8 cellular contexts compared by ENCODE assay signal in the genomic region with DNA sequence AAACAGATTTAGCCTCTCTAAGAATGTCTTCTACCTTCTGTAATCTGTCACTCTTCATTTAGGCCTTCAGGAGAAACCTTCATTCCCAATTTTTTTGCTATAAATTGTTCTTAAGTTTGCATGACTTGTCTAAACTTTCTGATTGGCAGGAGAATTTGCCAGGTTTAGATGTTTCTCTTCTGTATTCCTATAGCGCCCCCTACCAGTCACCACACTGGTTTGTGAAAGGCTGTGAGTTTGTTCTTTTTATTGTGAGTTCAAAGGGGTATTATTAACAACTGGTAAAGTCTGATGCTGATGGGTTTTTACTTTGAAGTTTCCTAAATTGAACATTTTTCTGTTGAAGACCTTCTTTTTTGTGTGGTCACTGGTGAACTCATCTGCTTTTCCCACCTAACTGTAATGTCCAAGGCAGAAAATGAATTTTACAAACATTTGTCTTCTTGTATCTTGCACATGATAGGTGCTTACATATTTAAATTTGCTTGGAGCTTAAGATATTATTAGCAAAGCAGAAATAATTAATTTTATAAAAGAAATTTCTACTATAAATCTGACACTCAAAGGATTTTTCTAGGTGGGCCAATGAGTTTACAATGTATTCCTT. TPM values are rescaled to one million over a fixed set of nuclear protein-coding genes. Genes with fewer than 3 reads are reported as not detected.
DNase-seq lines count a peak whose midpoint lies in the region; ATAC-seq and TF ChIP-seq lines count a peak whose summit lies in the region.

No MANE protein-coding gene starts in this region.

- no peak overlapping the region for H3K4me3 ChIP-seq in CD4-positive, alpha-beta memory T cell (ENCODE audit: low read length in 2 of 2)
- peak overlapping the region in 1 of 2 experiments; percentile 33; a peak in 1 of 4 replicates for H3K4me3 ChIP-seq in SK-N-SH (ENCODE audit: low read depth in 2 of 2, low read length in 1 of 2)
- no peak overlapping the region for H3K4me3 ChIP-seq in skeletal muscle cell (ENCODE audit: low read depth, low read length)

- H3K9ac ChIP-seq in SK-N-SH: no peak overlapping the region

- no peak overlapping the region for H3K27ac ChIP-seq in CD4-positive, alpha-beta memory T cell (ENCODE audit: low read depth, low read length)
- no peak overlapping the region for H3K27ac ChIP-seq in SK-N-SH (ENCODE audit: low read depth in 2 of 2, low read length in 1 of 2)

- H2AFZ ChIP-seq in SK-N-SH (ENCODE audit: low read depth): no peak overlapping the region

- H3K9me2 ChIP-seq in SK-N-SH: no peaks in the 10 kb centered on the region

- H3K79me2 ChIP-seq in SK-N-SH (ENCODE audit: insufficient read depth): no peaks in the 10 kb centered on the region

- no peaks in the 10 kb centered on the region for H4K20me1 ChIP-seq in SK-N-SH (ENCODE audit: insufficient read depth)

- no peaks in the 10 kb centered on the region for H3K27me3 Mint-ChIP-seq in CD4-positive, alpha-beta memory T cell

- ATAC-seq in HG02884 (IDR thresholded peaks at IDR 0.05; ENCODE audit: unreplicated experiment) (peak; percentile 48), GM19023 (IDR thresholded peaks at IDR 0.05; ENCODE audit: unreplicated experiment) (no peak)

- WGBS in SK-N-SH (ENCODE audit: low lambda C conversion rate): 0% methylated on average over 1 of the region's 1 CpG

- H3K9me3 ChIP-seq in CD4-positive, alpha-beta memory T cell (ENCODE audit: control insufficient read depth in 1 of 2, low read length in 2 of 2): no peaks in the 10 kb centered on the region
- no peaks in the 10 kb centered on the region for H3K9me3 ChIP-seq in SK-N-SH

- H3K27me3 ChIP-seq in CD4-positive, alpha-beta memory T cell (ENCODE audit: insufficient read depth, low read length): no peaks in the 10 kb centered on the region
- H3K27me3 ChIP-seq in SK-N-SH (ENCODE audit: insufficient read depth): no peaks in the 10 kb centered on the region

- H3K4me1 ChIP-seq in CD4-positive, alpha-beta memory T cell (ENCODE audit: insufficient read depth, low read length): no peaks in the 10 kb centered on the region
- peaks cover 0 to 16% of the 10 kb centered on the region in 2 experiments; a peak in 3 of 4 replicates for H3K4me1 ChIP-seq in SK-N-SH (ENCODE audit: control insufficient read depth in 1 of 2, insufficient read depth in 2 of 2, low read depth in 1 of 2, low read length in 1 of 2)

- intact Hi-C loops in CD4-positive, alpha-beta memory T cell (cut with micrococcal nuclease): loop anchor here (1.0 to 2.0 kb wide), 3 partner anchors 40 to 907 kb away; no protein-coding TSS in a partner anchor

- POLR2A ChIA-PET in CD4-positive, alpha-beta memory T cell (lab: Charles Lee; ENCODE audit: partially characterized antibody): no interaction called here
- POLR2A ChIA-PET in SK-N-SH (lab: Yijun Ruan, JAX): no interaction called here

- peak; percentile 88 for TF ChIP-seq RAD21 in SK-N-SH (IDR thresholded peaks at IDR 0.05; ENCODE audit: low read length)

- TF ChIP-seq EP300 in SK-N-SH (IDR thresholded peaks at IDR 0.05; ENCODE audit: borderline replicate concordance in 1 of 2, low read depth in 1 of 2, low read length in 1 of 2): no peak

- CTCF ChIA-PET in CD4-positive, alpha-beta memory T cell (lab: Charles Lee; ENCODE audit: partially characterized antibody): interaction anchor here (0.6 to 1.9 kb wide), 9 partner anchors 14 to 133 kb away, joined by 3 to 14 read pairs (median 4); no protein-coding TSS in a partner anchor
- CTCF ChIA-PET in SK-N-SH (lab: Yijun Ruan, JAX): interaction anchor here (0.6 to 1.8 kb wide), 11 partner anchors 9 to 204 kb away, joined by 3 to 11 read pairs (median 3); no protein-coding TSS in a partner anchor

- peaks cover 36% of the 10 kb centered on the region for H3K36me3 ChIP-seq in CD4-positive, alpha-beta memory T cell (ENCODE audit: insufficient read depth, low read length)
- no peaks in the 10 kb centered on the region for H3K36me3 ChIP-seq in SK-N-SH (replicated peaks in 1 of 2; ENCODE audit: control insufficient read depth in 1 of 2, insufficient read depth in 2 of 2, low read length in 1 of 2)

- peaks cover 0 to 3% (median 1%) of the 10 kb centered on the region in 4 donors for H3K4me1 Mint-ChIP-seq in CD4-positive, alpha-beta memory T cell

- peak; percentile 93 for TF ChIP-seq CTCF in SK-N-SH (IDR thresholded peaks at IDR 0.05)

- H3K9me3 Mint-ChIP-seq in CD4-positive, alpha-beta memory T cell: peaks cover 0 to 4% (median 0%) of the 10 kb centered on the region in 8 donors

- peak; percentile 47 to 60 (median 56) for DNase-seq in CD4-positive, alpha-beta memory T cell
- peak; percentile 39 for DNase-seq in SK-N-SH
- peak in 3 of 4 experiments; percentile 0 to 25 (median 8) for DNase-seq in activated naive CD4-positive, alpha-beta T cell (lab: John Stamatoyannopoulos, UW)
- DNase-seq in glomerular endothelial cell (ENCODE audit: extremely low read depth, low read depth, low spot score): peak; percentile 81
- DNase-seq in skeletal muscle cell (ENCODE audit: low read depth): peak; percentile 43
- DNase-seq in NCI-H128 (lab: John Stamatoyannopoulos, UW; ENCODE audit: unreplicated experiment): no peak

- peak overlapping the region in 3 of 7 donors; percentile 9 to 61 (median 34) for H3K27ac Mint-ChIP-seq in CD4-positive, alpha-beta memory T cell

- peaks cover 68 to 85% of the 10 kb centered on the region in 2 donors for H3K36me3 Mint-ChIP-seq in CD4-positive, alpha-beta memory T cell

- no peak overlapping the region for H3K4me2 ChIP-seq in SK-N-SH

- H3K4me3 Mint-ChIP-seq in CD4-positive, alpha-beta memory T cell: no peak overlapping the region

- H3F3A ChIP-seq in SK-N-SH (replicated peaks; ENCODE audit: insufficient read depth): no peaks in the 10 kb centered on the region

TF ChIP-seq in SK-N-SH, 30 proteins besides CTCF, POLR2A, EP300 and RAD21:
- TF ChIP-seq, protein P1, sequence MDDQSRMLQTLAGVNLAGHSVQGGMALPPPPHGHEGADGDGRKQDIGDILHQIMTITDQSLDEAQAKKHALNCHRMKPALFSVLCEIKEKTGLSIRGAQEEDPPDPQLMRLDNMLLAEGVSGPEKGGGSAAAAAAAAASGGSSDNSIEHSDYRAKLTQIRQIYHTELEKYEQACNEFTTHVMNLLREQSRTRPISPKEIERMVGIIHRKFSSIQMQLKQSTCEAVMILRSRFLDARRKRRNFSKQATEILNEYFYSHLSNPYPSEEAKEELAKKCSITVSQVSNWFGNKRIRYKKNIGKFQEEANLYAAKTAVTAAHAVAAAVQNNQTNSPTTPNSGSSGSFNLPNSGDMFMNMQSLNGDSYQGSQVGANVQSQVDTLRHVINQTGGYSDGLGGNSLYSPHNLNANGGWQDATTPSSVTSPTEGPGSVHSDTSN (IDR thresholded peaks at IDR 0.05): peak; percentile 73
- TF ChIP-seq SMC3 (IDR thresholded peaks at IDR 0.05; ENCODE audit: low read depth, low read length) (peak; percentile 73), RXRA (IDR thresholded peaks at IDR 0.05; ENCODE audit: borderline replicate concordance, low read depth) (no peak), TAF1 (IDR thresholded peaks at IDR 0.05; ENCODE audit: borderline replicate concordance, low read depth, low read length) (0 out of 2 replicates have a peak, but pooled peaks have one; percentile 3), CHD2 (IDR thresholded peaks at IDR 0.05; ENCODE audit: low read length, partially characterized antibody) (no peak)
- TF ChIP-seq, protein P2, sequence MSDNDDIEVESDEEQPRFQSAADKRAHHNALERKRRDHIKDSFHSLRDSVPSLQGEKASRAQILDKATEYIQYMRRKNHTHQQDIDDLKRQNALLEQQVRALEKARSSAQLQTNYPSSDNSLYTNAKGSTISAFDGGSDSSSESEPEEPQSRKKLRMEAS (IDR thresholded peaks at IDR 0.05; ENCODE audit: low read depth): 0 out of 2 replicates have a peak, but pooled peaks have one; percentile 42

RNA-seq across cellular contexts. Expression of a gene that starts 18.4 kb away (rescaled TPM):
- total RNA-seq in CD4-positive, alpha-beta memory T cell: not detected
- polyA plus RNA-seq in CD4-positive, alpha-beta memory T cell: under 1 TPM; 0.50 to 1.00 TPM
- polyA plus RNA-seq in SK-N-SH (2012; rRNA removed): 29.4 and 51.0 TPM in 2 replicates
- 28.0 and 30.2 TPM in 2 replicates for polyA plus RNA-seq in SK-N-SH (2012; cell fraction: cytosol; rRNA removed)
- polyA plus RNA-seq in SK-N-SH (2012; cell fraction: nucleus; rRNA removed): 15.4 and 29.4 TPM in 2 replicates
- total RNA-seq in glomerular endothelial cell: 13.3 and 30.9 TPM in 2 replicates

Comparison
In these comparisons a context has a peak if more than half of its experiments do, and no peak if none do; other contexts are left out.
1. RNA of a gene that starts 18.4 kb away (total RNA-seq): 13.3 to 30.9 TPM in glomerular endothelial cell; not detected in CD4-positive, alpha-beta memory T cell; every median in the first group is over 10 times any median in the second.